In genomic region chr5:51731641-51732040, GRCh38 we compare ENCODE assay signal across 14 cellular contexts.
"Had no signal": no experiment of that assay in that cellular context is flagged by ENCODE, and none has a peak within 500 bp of the region (broad histone marks: within the 10 kb centered on the region; RNA-seq: fewer than 3 reads in every experiment).

No MANE protein-coding gene starts in this region.

- DNase-seq: activated CD4-positive, alpha-beta T cell treated with anti-CD3 and anti-CD28 coated beads, Interleukin-2, amount 10 ng/mL, durations not matched to agents 7 days and 5 days; activated CD4-positive, CD25-positive, alpha-beta regulatory T cell; activated T-cell treated with anti-CD3 and anti-CD28 coated beads for 4 hours; amygdala; left cardiac atrium; natural killer cell; occipital lobe; right lobe of liver; stimulated activated naive CD4-positive, alpha-beta T cell treated with Interleukin-2 at 50 U/mL for 16 hours; T-helper 17 cell; upper lobe of left lung had no signal

- H3K27me3 ChIP-seq: right lobe of liver, suprapubic skin, upper lobe of left lung had no signal

- H3K27ac ChIP-seq: right lobe of liver, suprapubic skin, upper lobe of left lung had no signal

- H3K4me3 ChIP-seq: lung, right lobe of liver, suprapubic skin, upper lobe of left lung had no signal

- H3K9me3 ChIP-seq: right lobe of liver, suprapubic skin, upper lobe of left lung had no signal

- H3K36me3 ChIP-seq: right lobe of liver, suprapubic skin, upper lobe of left lung had no signal

- ATAC-seq: activated T-helper 17 cell treated with anti-CD3 and anti-CD28 coated beads, Interleukin-2, amount 50 U/mL, for 72 hours; natural killer cell; right lobe of liver; T-helper 17 cell had no signal
